8 cellular contexts compared by ENCODE assay signal in genomic region chr12:6215932-6216494, GRCh38. TPM values are rescaled to one million over a fixed set of nuclear protein-coding genes. Genes with fewer than 3 reads are reported as not detected.
A peak's percentile ranks its signal among the peaks of the same experiment; 100 is the strongest.
DNase-seq lines count a peak whose midpoint lies in the region; ATAC-seq and TF ChIP-seq lines count a peak whose summit lies in the region.

No MANE protein-coding gene starts in this region.

- H3K4ac ChIP-seq in neuronal stem cell (ENCODE audit: low read length) = no peak overlapping the region

- H2BK120ac ChIP-seq in neuronal stem cell (ENCODE audit: low read depth, low read length) = no peak overlapping the region

- TF ChIP-seq CTCF in esophagus muscularis mucosa (IDR thresholded peaks at IDR 0.05) = no peak

- no peak overlapping the region for H3K18ac ChIP-seq in neuronal stem cell (ENCODE audit: low read length)

- no peak overlapping the region for H3K4me2 ChIP-seq in neuronal stem cell (ENCODE audit: insufficient read depth, low read length, poor library complexity, severe bottlenecking)

- H3K27ac ChIP-seq in esophagus muscularis mucosa (replicated peaks in 1 of 4) (peak overlapping the region; percentile 94 to 100 (median 98)), neuronal stem cell (replicated peaks; ENCODE audit: low read length) (no peak overlapping the region)

- no peaks in the 10 kb centered on the region for H3K79me1 ChIP-seq in neuronal stem cell (ENCODE audit: low read depth, low read length)

- peaks cover 52% of the 10 kb centered on the region for H3K4me1 ChIP-seq in NT2/D1 (ENCODE audit: insufficient read depth, insufficient read length)
- peaks cover 88 to 100% (median 99%) of the 10 kb centered on the region in 4 donors for H3K4me1 ChIP-seq in esophagus muscularis mucosa
- peaks cover 10 to 40% of the 10 kb centered on the region in 2 donors for H3K4me1 ChIP-seq in neuronal stem cell (ENCODE audit: control insufficient read depth in 2 of 2, insufficient read depth in 1 of 2, low read depth in 1 of 2, low read length in 2 of 2)

- TF ChIP-seq POLR2A in esophagus muscularis mucosa (IDR thresholded peaks at IDR 0.05; ENCODE audit: low read depth) = no peak

- H3K14ac ChIP-seq in neuronal stem cell (ENCODE audit: low read length) = no peak overlapping the region

- H3K27me3 ChIP-seq in NT2/D1 (ENCODE audit: insufficient read depth, insufficient read length) (no peaks in the 10 kb centered on the region), esophagus muscularis mucosa (no peaks in the 10 kb centered on the region), neuronal stem cell (ENCODE audit: control insufficient read depth in 3 of 3, insufficient read depth in 3 of 3, low read depth in 1 of 3, low read length in 3 of 3) (no peaks in the 10 kb centered on the region)

- ATAC-seq in HG03457 (IDR thresholded peaks at IDR 0.05; ENCODE audit: unreplicated experiment) = no peak

- no peak overlapping the region for H4K91ac ChIP-seq in neuronal stem cell (ENCODE audit: low read depth, low read length, poor library complexity)

- no peak for TF ChIP-seq EP300 in esophagus muscularis mucosa (IDR thresholded peaks at IDR 0.05)

- H2AK5ac ChIP-seq in neuronal stem cell (ENCODE audit: low read depth, low read length) = peak overlapping the region; percentile 78

- H3K36me3 ChIP-seq in NT2/D1 (ENCODE audit: insufficient read depth, insufficient read length, low read length) (peaks cover 69% of the 10 kb centered on the region), esophagus muscularis mucosa (peaks cover 0 to 32% (median 13%) of the 10 kb centered on the region in 4 donors), neuronal stem cell (replicated peaks in 1 of 2; ENCODE audit: control insufficient read depth in 2 of 2, insufficient read depth in 2 of 2, low read length in 2 of 2) (no peaks in the 10 kb centered on the region)

- H3K9ac ChIP-seq in NT2/D1 (ENCODE audit: insufficient read length, low read depth) = peak overlapping the region; percentile 71
- no peak overlapping the region for H3K9ac ChIP-seq in neuronal stem cell (ENCODE audit: low read depth, low read length, poor library complexity)

- H2BK5ac ChIP-seq in neuronal stem cell (ENCODE audit: low read length) = no peak overlapping the region

- 31% methylated on average over 4 of the region's 5 CpGs for WGBS in esophagus muscularis mucosa
- no CpG with 5 or more reads among the region's 5 CpGs for WGBS in neuronal stem cell (ENCODE audit: extremely low coverage in 2 of 2, insufficient read length in 2 of 2, insufficient replicate concordance in 1 of 2), 2 donors

- DNase-seq in DMS53 treated with DMSO at 0.1 percent for 48 hours (lab: John Stamatoyannopoulos, UW; ENCODE audit: unreplicated experiment) = peak; percentile 22
- DNase-seq in NT2/D1 (ENCODE audit: low read depth, low spot score) = no peak
- no peak for DNase-seq in esophagus muscularis mucosa (ENCODE audit: extremely low spot score)
- DNase-seq in neuronal stem cell (ENCODE audit: low spot score) = no peak
- DNase-seq in NCI-H82 (lab: John Stamatoyannopoulos, UW) = no peak
- no peak for DNase-seq in DMS153 treated with DMSO at 0.1 percent for 48 hours (lab: John Stamatoyannopoulos, UW; ENCODE audit: unreplicated experiment)
- DNase-seq in SKM-1 (lab: John Stamatoyannopoulos, UW; ENCODE audit: unreplicated experiment) = no peak

- peak overlapping the region; percentile 2 for H2BK15ac ChIP-seq in neuronal stem cell (ENCODE audit: low read length)

- no peak overlapping the region for H3K4me3 ChIP-seq in NT2/D1 (ENCODE audit: insufficient read length, low read depth)
- H3K4me3 ChIP-seq in esophagus muscularis mucosa = peak overlapping the region in 2 of 4 donors; percentile 14 to 24
- no peak overlapping the region for H3K4me3 ChIP-seq in neuronal stem cell (ENCODE audit: low read length in 2 of 2)

- H3K9me3 ChIP-seq in NT2/D1 (ENCODE audit: insufficient read depth, low read length) = no peaks in the 10 kb centered on the region
- H3K9me3 ChIP-seq in esophagus muscularis mucosa = no peaks in the 10 kb centered on the region
- H3K9me3 ChIP-seq in neuronal stem cell (replicated peaks in 1 of 2; ENCODE audit: control insufficient read depth in 2 of 2, insufficient read depth in 1 of 2, low read depth in 1 of 2, low read length in 2 of 2) = no peaks in the 10 kb centered on the region

- H2AFZ ChIP-seq in neuronal stem cell (ENCODE audit: low read length) = no peak overlapping the region

- H4K8ac ChIP-seq in neuronal stem cell (ENCODE audit: low read depth, low read length) = no peak overlapping the region

- intact Hi-C loops in esophagus muscularis mucosa (cut with DNase I) = no loop called here

- H3K23ac ChIP-seq in neuronal stem cell (ENCODE audit: low read depth, low read length, poor library complexity) = no peak overlapping the region

- H2BK12ac ChIP-seq in neuronal stem cell (ENCODE audit: low read length) = no peak overlapping the region

RNA-seq across cellular contexts. Expression of gene CD9, which starts 15.8 kb away (rescaled TPM):
- 100 to 1,000 TPM; 349 to 416 (median 399) TPM for total RNA-seq in esophagus muscularis mucosa
- 6.3 TPM for polyA plus RNA-seq in neuronal stem cell (2013, experiment 1 of 2)
- 6.4 TPM for polyA plus RNA-seq in neuronal stem cell (2013, experiment 2 of 2)
